ENCODE assay signal across 1 cellular context in genomic region chr19:870963-871401, GRCh38.
TF ChIP-seq lines count a peak whose summit lies in the region.

No MANE protein-coding gene starts in this region.

TF ChIP-seq in H1, 55 proteins besides CTCF, POLR2A, EP300 and RAD21:
- TF ChIP-seq CHD2 (IDR thresholded peaks at IDR 0.05; ENCODE audit: low read length) (no peak), NRF1 (IDR thresholded peaks at IDR 0.05; ENCODE audit: low read depth, low read length) (no peak), MAFK (IDR thresholded peaks at IDR 0.05; ENCODE audit: low read depth, low read length) (no peak), RNF2 (IDR thresholded peaks at IDR 0.05; ENCODE audit: borderline replicate concordance, low read depth, low read length, missing control alignments, poor library complexity, severe bottlenecking) (no peak), CBX8 (IDR thresholded peaks at IDR 0.05; ENCODE audit: borderline replicate concordance, low read depth, low read length) (no peak), SUZ12 (IDR thresholded peaks at IDR 0.05; ENCODE audit: low read length) (no peak), CTBP2 (IDR thresholded peaks at IDR 0.05; ENCODE audit: borderline replicate concordance, insufficient read depth, insufficient read length, low read length) (no peak)
